In the genomic region with DNA sequence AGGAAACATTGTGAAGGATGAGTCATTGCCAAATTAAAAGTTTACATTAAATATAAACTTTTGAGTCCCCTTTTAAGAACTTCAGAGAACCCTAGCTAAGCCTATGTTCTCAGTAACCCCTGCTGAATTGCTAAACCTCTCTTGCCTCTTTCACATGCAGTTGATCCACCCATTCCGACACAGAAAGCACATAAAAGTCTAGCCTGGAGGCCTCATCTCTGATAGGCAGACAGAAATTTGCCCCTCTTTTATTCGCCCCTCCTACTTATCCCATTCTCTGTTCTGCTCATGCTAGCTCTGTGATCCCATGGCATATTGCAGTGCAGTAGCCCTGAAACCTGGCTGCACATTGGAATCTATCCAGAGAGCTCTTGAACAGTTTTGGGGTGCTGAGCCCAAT, we compare ENCODE assay signal across 19 cellular contexts.
"Had no signal": no experiment of that assay in that cellular context is flagged by ENCODE, and none has a peak within 500 bp of the region (broad histone marks: within the 10 kb centered on the region; RNA-seq: fewer than 3 reads in every experiment).

No MANE protein-coding gene starts in this region.

- H3K9me3 ChIP-seq: adrenal gland, gastroesophageal sphincter, ovary, tibial nerve had no signal

- H3K4me1 ChIP-seq: adrenal gland, gastroesophageal sphincter, tibial nerve had no signal

- DNase-seq: activated CD4-positive, alpha-beta T cell treated with anti-CD3 and anti-CD28 coated beads for 48 hours; activated CD8-positive, alpha-beta memory T cell treated with anti-CD3 and anti-CD28 coated beads, Interleukin-2, amount 50 U/mL, for 48 hours; activated gamma-delta T cell treated with Interleukin-2 at 50 U/mL for 16 hours; activated T-cell treated with anti-CD3 and anti-CD28 coated beads, Interleukin-2, amount 50 U/mL, for 72 hours; adrenal gland; endodermal cell; erythroblast; left colon; ovary; stimulated activated CD4-positive, alpha-beta T cell treated with anti-CD3 and anti-CD28 coated beads, Interleukin-1b, Interleukin-23, amount 100 ng/mL, for 48 hours; substantia nigra; T-helper 2 cell had no signal

- FAIRE-seq: islet of Langerhans, TTC549 had no signal

- H3K4me3 ChIP-seq: adrenal gland, gastroesophageal sphincter, lung, ovary, tibial nerve had no signal

- ATAC-seq: activated T-cell treated with anti-CD3 and anti-CD28 coated beads, Interleukin-2, amount 50 U/mL, for 72 hours; gastroesophageal sphincter; WTC11 had no signal

- H3K27me3 ChIP-seq: adrenal gland, gastroesophageal sphincter, ovary, tibial nerve had no signal

- H3K4me3 Mint-ChIP-seq: activated T-cell treated with anti-CD3 and anti-CD28 coated beads, Interleukin-2, amount 50 U/mL, for 72 hours; endodermal cell; mesothelial cell of epicardium; WTC11 had no signal

- H3K36me3 ChIP-seq: adrenal gland, gastroesophageal sphincter, ovary, tibial nerve had no signal

- H3K27ac Mint-ChIP-seq: activated T-cell treated with anti-CD3 and anti-CD28 coated beads, Interleukin-2, amount 50 U/mL, for 72 hours; endodermal cell; mesothelial cell of epicardium; WTC11 had no signal

- H3K4me1 Mint-ChIP-seq: WTC11 had no signal

- H3K27ac ChIP-seq: adrenal gland, ovary, tibial nerve had no signal
